ENCODE assay signal across 12 cellular contexts in the genomic region with DNA sequence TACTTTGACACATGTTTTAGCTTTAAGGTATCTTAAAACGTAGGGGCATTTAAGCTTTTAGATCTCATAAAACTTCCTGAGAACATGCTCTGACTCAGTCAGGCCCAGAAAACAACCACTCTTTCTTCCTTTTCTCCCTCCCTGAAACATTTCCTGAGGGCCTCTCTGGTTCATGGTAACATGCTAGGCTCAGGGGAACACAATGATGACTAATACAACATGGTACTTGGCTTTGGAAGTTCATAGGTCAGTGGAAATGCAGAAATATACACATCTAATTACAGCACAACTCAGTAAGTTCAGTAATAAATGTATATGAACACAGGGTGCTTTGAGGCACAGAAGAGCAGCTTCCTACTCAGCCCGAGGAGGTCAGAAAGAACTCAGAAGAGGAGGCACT.
"Had no signal": no experiment of that assay in that cellular context is flagged by ENCODE, and none has a peak within 500 bp of the region (broad histone marks: within the 10 kb centered on the region; RNA-seq: fewer than 3 reads in every experiment).

No MANE protein-coding gene starts in this region.

- H3K4me1 Mint-ChIP-seq: activated T-helper 17 cell treated with anti-CD3 and anti-CD28 coated beads, Interleukin-2, amount 50 U/mL, for 72 hours; endodermal cell had no signal

- H3K4me3 ChIP-seq: breast epithelium, right lobe of liver, spleen, upper lobe of left lung had no signal

- DNase-seq: activated CD4-positive, alpha-beta T cell treated with anti-CD3 and anti-CD28 coated beads, Interleukin-2, amount 50 U/mL, for 48 hours; activated naive CD4-positive, alpha-beta T cell treated with Interleukin-2 at 50 U/mL for 16 hours; aorta; endodermal cell; hippocampal formation; kidney glomerular epithelial cell; right lobe of liver; spleen; upper lobe of left lung had no signal

- ATAC-seq: activated T-helper 17 cell treated with anti-CD3 and anti-CD28 coated beads, Interleukin-2, amount 50 U/mL, for 72 hours; right lobe of liver had no signal

- H3K4me3 Mint-ChIP-seq: activated T-helper 17 cell treated with anti-CD3 and anti-CD28 coated beads, Interleukin-2, amount 50 U/mL, for 72 hours; endodermal cell; stimulated activated naive CD8-positive, alpha-beta T cell treated with anti-CD3 and anti-CD28 coated beads, Interleukin-15, Interleukin-2, amounts not matched to agents 100 ng/mL and 50 ng/mL, for 24 hours had no signal

- H3K27ac Mint-ChIP-seq: activated T-helper 17 cell treated with anti-CD3 and anti-CD28 coated beads, Interleukin-2, amount 50 U/mL, for 72 hours; endodermal cell; stimulated activated naive CD8-positive, alpha-beta T cell treated with anti-CD3 and anti-CD28 coated beads, Interleukin-15, Interleukin-2, amounts not matched to agents 100 ng/mL and 50 ng/mL, for 24 hours had no signal

- H3K27me3 ChIP-seq: breast epithelium, right lobe of liver, spleen, upper lobe of left lung had no signal

- H3K4me1 ChIP-seq: breast epithelium, right lobe of liver, spleen, upper lobe of left lung had no signal

- H3K27ac ChIP-seq: breast epithelium, right lobe of liver, spleen, upper lobe of left lung had no signal

- H3K27me3 Mint-ChIP-seq: activated T-helper 17 cell treated with anti-CD3 and anti-CD28 coated beads, Interleukin-2, amount 50 U/mL, for 72 hours; stimulated activated naive CD8-positive, alpha-beta T cell treated with anti-CD3 and anti-CD28 coated beads, Interleukin-15, Interleukin-2, amounts not matched to agents 100 ng/mL and 50 ng/mL, for 24 hours had no signal

- H3K9me3 Mint-ChIP-seq: endodermal cell had no signal

- H3K36me3 ChIP-seq: breast epithelium, right lobe of liver, spleen, upper lobe of left lung had no signal
